13 cellular contexts compared by ENCODE assay signal in the genomic region with DNA sequence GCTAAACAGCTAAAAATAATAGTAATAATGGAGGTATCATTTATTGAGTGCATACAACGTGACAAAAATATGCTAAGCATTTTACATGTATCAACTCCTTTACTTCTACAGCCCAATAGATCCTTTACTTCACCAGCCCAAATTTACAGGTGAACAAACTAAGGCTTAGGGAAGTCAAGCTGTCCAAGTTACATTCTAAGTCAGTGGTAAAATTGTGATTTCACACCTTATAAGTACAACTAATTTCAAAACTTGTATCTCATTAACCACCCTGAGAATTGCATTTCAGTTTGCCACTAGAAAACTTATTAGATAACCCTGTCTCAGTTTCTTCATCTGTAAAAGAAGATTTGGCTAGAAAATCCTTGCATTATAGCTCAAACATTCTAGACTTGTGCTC.
"Had no signal": no experiment of that assay in that cellular context is flagged by ENCODE, and none has a peak within 500 bp of the region (broad histone marks: within the 10 kb centered on the region; RNA-seq: fewer than 3 reads in every experiment).

No MANE protein-coding gene starts in this region.

- H3K4me3 ChIP-seq: adrenal gland, colonic mucosa, gastroesophageal sphincter, ovary had no signal

- DNase-seq: activated CD4-positive, alpha-beta T cell treated with anti-CD3 and anti-CD28 coated beads, Interleukin-2, amount 10 ng/mL, durations not matched to agents 7 days and 5 days; activated CD4-positive, CD25-positive, alpha-beta regulatory T cell; activated naive CD4-positive, alpha-beta T cell treated with anti-CD3 and anti-CD28 coated beads, Interleukin-2, amount 50 U/mL, for 16 hours; adrenal gland; colonic mucosa; effector CD4-positive, alpha-beta T cell; kidney glomerular epithelial cell; ovary; stimulated activated CD4-positive, alpha-beta T cell treated with anti-CD3 and anti-CD28 coated beads, Interleukin-2, amount 100 ng/mL, for 48 hours; stimulated activated naive CD4-positive, alpha-beta T cell treated with Interleukin-2 at 50 U/mL for 16 hours; trophoblast cell had no signal

- H3K9me3 ChIP-seq: adrenal gland, colonic mucosa, gastroesophageal sphincter, ovary had no signal

- H3K36me3 ChIP-seq: adrenal gland, colonic mucosa, ovary had no signal

- ATAC-seq: gastroesophageal sphincter had no signal

- H3K27ac ChIP-seq: adrenal gland, colonic mucosa, epithelial cell of prostate, gastroesophageal sphincter, ovary had no signal

- H3K27me3 ChIP-seq: adrenal gland, colonic mucosa, gastroesophageal sphincter, ovary had no signal
